9 cellular contexts compared by ENCODE assay signal in genomic region chr1:184752656-184753055, GRCh38. TPM values are rescaled to one million over a fixed set of nuclear protein-coding genes. Genes with fewer than 3 reads are reported as not detected.
DNase-seq lines count a peak whose midpoint lies in the region; ATAC-seq and TF ChIP-seq lines count a peak whose summit lies in the region.
"Had no signal": no experiment of that assay in that cellular context is flagged by ENCODE, and none has a peak within 500 bp of the region (broad histone marks: within the 10 kb centered on the region; RNA-seq: fewer than 3 reads in every experiment).

No MANE protein-coding gene starts in this region.

- no peaks in the 10 kb centered on the region for H3K27me3 Mint-ChIP-seq in activated T-helper 17 cell treated with anti-CD3 and anti-CD28 coated beads, Interleukin-2, amount 50 U/mL, for 72 hours
- H3K27me3 Mint-ChIP-seq in neural progenitor cell (ENCODE audit: insufficient read depth, low read depth), result peaks cover 4% of the 10 kb centered on the region

- peaks cover 11% of the 10 kb centered on the region for H3F3A ChIP-seq in neural progenitor cell (ENCODE audit: low read depth)

- H3K27ac Mint-ChIP-seq in activated T-helper 17 cell treated with anti-CD3 and anti-CD28 coated beads, Interleukin-2, amount 50 U/mL, for 72 hours, result peak overlapping the region; percentile 88
- no peak overlapping the region for H3K27ac Mint-ChIP-seq in neural progenitor cell

- H3K36me3 ChIP-seq in neural progenitor cell, result no peaks in the 10 kb centered on the region

- H3K4me1 Mint-ChIP-seq in activated T-helper 17 cell treated with anti-CD3 and anti-CD28 coated beads, Interleukin-2, amount 50 U/mL, for 72 hours, result peaks cover 22% of the 10 kb centered on the region
- peaks cover 20% of the 10 kb centered on the region for H3K4me1 Mint-ChIP-seq in neural progenitor cell

- H3K9me3 Mint-ChIP-seq in activated T-helper 17 cell treated with anti-CD3 and anti-CD28 coated beads, Interleukin-2, amount 50 U/mL, for 72 hours, result no peaks in the 10 kb centered on the region
- H3K9me3 Mint-ChIP-seq in neural progenitor cell, result no peaks in the 10 kb centered on the region

- no peak for ATAC-seq in activated T-helper 17 cell treated with anti-CD3 and anti-CD28 coated beads, Interleukin-2, amount 50 U/mL, for 72 hours (replicated peaks)
- ATAC-seq in HG03439 (IDR thresholded peaks at IDR 0.05; ENCODE audit: unreplicated experiment), result no peak
- ATAC-seq in GM19395 (IDR thresholded peaks at IDR 0.05; ENCODE audit: unreplicated experiment), result no peak

- H2AFZ ChIP-seq in neural progenitor cell (replicated peaks), result no peak overlapping the region

- H4K20me1 ChIP-seq in neural progenitor cell (ENCODE audit: low read depth), result peaks cover 13% of the 10 kb centered on the region

- peaks cover 17% of the 10 kb centered on the region for H3K79me2 ChIP-seq in neural progenitor cell (ENCODE audit: low read depth)

- DNase-seq in GM12864 (ENCODE audit: low read depth), result no peak
- peak; percentile 25 to 74 for DNase-seq in NCI-H526 (lab: John Stamatoyannopoulos, UW)
- DNase-seq in neural progenitor cell (ENCODE audit: low spot score), result no peak
- no peak for DNase-seq in NCI-H1092 treated with DMSO at 0.1 percent for 48 hours (lab: John Stamatoyannopoulos, UW)
- DNase-seq: hypothalamus, NCI-H187 treated with DMSO at 0.1 percent for 48 hours had no signal

- H3K4me1 ChIP-seq in neural progenitor cell, result peaks cover 14% of the 10 kb centered on the region

- H3K4me2 ChIP-seq in neural progenitor cell, result no peak overlapping the region

- H3K4me3 ChIP-seq in GM12864 (ENCODE audit: low read depth, low read length) (peak overlapping the region; percentile 73; the same call in 1 of the 2 replicates), neural progenitor cell (no peak overlapping the region)

- H3K36me3 Mint-ChIP-seq in activated T-helper 17 cell treated with anti-CD3 and anti-CD28 coated beads, Interleukin-2, amount 50 U/mL, for 72 hours (ENCODE audit: low read depth), result peaks cover 23% of the 10 kb centered on the region
- no peaks in the 10 kb centered on the region for H3K36me3 Mint-ChIP-seq in neural progenitor cell

- peaks cover 16% of the 10 kb centered on the region for H3K27me3 ChIP-seq in neural progenitor cell

- peak overlapping the region; percentile 91 for H3K4me3 Mint-ChIP-seq in activated T-helper 17 cell treated with anti-CD3 and anti-CD28 coated beads, Interleukin-2, amount 50 U/mL, for 72 hours
- peak overlapping the region; percentile 92 for H3K4me3 Mint-ChIP-seq in neural progenitor cell

- no peaks in the 10 kb centered on the region for H3K9me3 ChIP-seq in neural progenitor cell (ENCODE audit: low read depth)

- TF ChIP-seq CTCF in GM12864 (IDR thresholded peaks at IDR 0.05; ENCODE audit: low read depth, low read length, missing control alignments) (no peak), neural progenitor cell (IDR thresholded peaks at IDR 0.05) (no peak)

- H3K27ac ChIP-seq in neural progenitor cell, result no peak overlapping the region

- no peak overlapping the region for H3K9ac ChIP-seq in neural progenitor cell

RNA-seq across cellular contexts. Expression of gene EDEM3, which starts 2.0 kb away (rescaled TPM):
- 10 to 100 TPM; 11.7 to 20.4 TPM for total RNA-seq in activated T-helper 17 cell treated with anti-CD3 and anti-CD28 coated beads, Interleukin-2, amount 50 U/mL, for 72 hours
- total RNA-seq in neural progenitor cell (ENCODE audit: low replicate concordance), result 14.7 and 32.9 TPM in 2 replicates

Comparison
In these comparisons a context has a peak if more than half of its experiments do, and no peak if none do; other contexts are left out.
1. DNase-seq: peak in NCI-H526 (2 of 2); none in GM12864 (single experiment), neural progenitor cell (single experiment) and NCI-H1092 treated with DMSO at 0.1 percent for 48 hours (single experiment).